In genomic region chr19:313169-313987, GRCh38 we compare ENCODE assay signal across 31 cellular contexts. TPM values are rescaled to one million over a fixed set of nuclear protein-coding genes. Genes with fewer than 3 reads are reported as not detected.
DNase-seq lines count a peak whose midpoint lies in the region; ATAC-seq and TF ChIP-seq lines count a peak whose summit lies in the region.
"Had no signal": no experiment of that assay in that cellular context is flagged by ENCODE, and none has a peak within 500 bp of the region (broad histone marks: within the 10 kb centered on the region; RNA-seq: fewer than 3 reads in every experiment).

No MANE protein-coding gene starts in this region.

- CTCF ChIA-PET in HEK293 (lab: Yijun Ruan, JAX): interaction anchor here (1.6 kb wide), 1 partner anchor 18 kb away, joined by 11 read pairs; no protein-coding TSS in a partner anchor

- H3K4me1 ChIP-seq in HEK293 (ENCODE audit: control insufficient read depth, insufficient read depth, low read length) (no peaks in the 10 kb centered on the region), sigmoid colon (no peaks in the 10 kb centered on the region)
- H3K4me1 ChIP-seq: BE2C, pancreas had no signal

- H3K9me3 ChIP-seq in HEK293 (ENCODE audit: control insufficient read depth, insufficient read depth, low read depth, low read length) (no peaks in the 10 kb centered on the region), sigmoid colon (peaks cover 0 to 3% (median 0%) of the 10 kb centered on the region in 4 donors)
- H3K9me3 ChIP-seq: BE2C, mucosa of descending colon, pancreas, thoracic aorta had no signal

- ATAC-seq in HG03442 (IDR thresholded peaks at IDR 0.05; ENCODE audit: unreplicated experiment): no peak
- ATAC-seq: activated T-cell treated with anti-CD3 and anti-CD28 coated beads, Interleukin-2, amount 50 U/mL, for 72 hours; mucosa of descending colon; natural killer cell; pancreas; stimulated activated naive CD8-positive, alpha-beta T cell treated with anti-CD3 and anti-CD28 coated beads, Interleukin-15, Interleukin-2, amounts not matched to agents 100 U/mL and 50 U/mL, for 24 hours had no signal

- H3K4me3 ChIP-seq in HEK293 (ENCODE audit: low read depth, low read length): no peak overlapping the region
- H3K4me3 ChIP-seq in sigmoid colon: no peak overlapping the region
- H3K4me3 ChIP-seq: mucosa of descending colon, pancreas, smooth muscle cell, thoracic aorta had no signal

- TF ChIP-seq CTCF in HEK293 (tag by site-specific recombination; IDR thresholded peaks at IDR 0.05) (no peak), sigmoid colon (IDR thresholded peaks at IDR 0.05) (no peak)

- intact Hi-C loops in sigmoid colon (cut with DNase I): no loop called here

- DNase-seq in dermis blood vessel endothelial cell: peak; percentile 50
- DNase-seq in left kidney (ENCODE audit: low read depth, low spot score): peak; percentile 39
- peak; percentile 66 for DNase-seq in sigmoid colon
- DNase-seq in activated T-cell treated with anti-CD3 and anti-CD28 coated beads, Interleukin-2, amount 50 U/mL, for 1 hour: no peak
- DNase-seq in nucleus accumbens (lab: John Stamatoyannopoulos, UW): no peak
- DNase-seq: ACHN; activated CD4-positive, alpha-beta T cell treated with anti-CD3 and anti-CD28 coated beads, Interleukin-2, amount 50 U/mL, for 48 hours; activated naive CD4-positive, alpha-beta T cell treated with anti-CD3 and anti-CD28 coated beads, Interleukin-2, amount 50 U/mL, for 16 hours; activated T-cell treated with anti-CD3 and anti-CD28 coated beads, Interleukin-2, amount 50 U/mL, for 72 hours; amygdala; BE2C; brain microvascular endothelial cell; effector CD4-positive, alpha-beta T cell; EL; KBM-7; mammary epithelial cell; natural killer cell; NCI-H1105; NCI-H187 treated with DMSO at 0.1 percent for 48 hours; NCI-H2171 treated with DMSO at 0.1 percent for 48 hours; NCI-H510A; retina; stimulated activated CD4-positive, alpha-beta T cell treated with anti-CD3 and anti-CD28 coated beads, Interleukin-1b, Interleukin-23, amount 100 ng/mL, for 48 hours; stimulated activated naive CD8-positive, alpha-beta T cell treated with anti-CD3 and anti-CD28 coated beads, Interleukin-15, Interleukin-2, amounts not matched to agents 100 U/mL and 50 U/mL, for 24 hours had no signal

- H3K27ac ChIP-seq in HEK293 (ENCODE audit: extremely low read depth, low read depth, low read length): no peak overlapping the region
- H3K27ac ChIP-seq in sigmoid colon: no peak overlapping the region
- H3K27ac ChIP-seq: brain microvascular endothelial cell, epithelial cell of prostate, pancreas, thoracic aorta had no signal

- WGBS in sigmoid colon, 2 donors: 83 to 88% methylated on average over 23 of the region's 23 CpGs

- POLR2A ChIA-PET in HEK293 (lab: Yijun Ruan, JAX): no interaction called here

- no peak for TF ChIP-seq POLR2A in sigmoid colon (IDR thresholded peaks at IDR 0.05)

- no peak for TF ChIP-seq EP300 in sigmoid colon (IDR thresholded peaks at IDR 0.05)

- no peaks in the 10 kb centered on the region for H3K27me3 ChIP-seq in sigmoid colon
- H3K27me3 ChIP-seq: BE2C, brain microvascular endothelial cell, pancreas had no signal

- H3K36me3 ChIP-seq in HEK293 (ENCODE audit: control insufficient read depth in 2 of 2, insufficient read depth in 1 of 2, low read length in 2 of 2) (peaks cover 13 to 82% of the 10 kb centered on the region in 2 experiments; a peak in 2 of 3 replicates), sigmoid colon (peaks cover 4 to 68% (median 21%) of the 10 kb centered on the region in 4 donors)

TF ChIP-seq in HEK293, 187 proteins besides CTCF, POLR2A, EP300 and RAD21:
- TF ChIP-seq ZFHX2 (tag by site-specific recombination; conservative IDR thresholded peaks at IDR 0.05) (peak; percentile 75), ZSCAN4 (tag by site-specific recombination; IDR thresholded peaks at IDR 0.05) (no peak), ZNF16 (tag by site-specific recombination; IDR thresholded peaks at IDR 0.05; ENCODE audit: low read depth) (no peak)

RNA-seq across cellular contexts. Expression of gene PLPP2, which starts 22.2 kb away (rescaled TPM):
- total RNA-seq in dermis blood vessel endothelial cell: 14.3 and 25.8 TPM in 2 replicates
- total RNA-seq in sigmoid colon: 1 to 10 TPM; 1.6 to 3.6 (median 2.3) TPM
- polyA plus RNA-seq in sigmoid colon: 100 to 1,000 TPM in 1 of 3 donors, 10 to 100 TPM in 2; 22.2 to 111 (median 29.6) TPM

RNA-seq across cellular contexts. Expression of gene MIER2, which starts 31.2 kb away (rescaled TPM):
- total RNA-seq in dermis blood vessel endothelial cell (16.5 and 29.0 TPM in 2 replicates), sigmoid colon (10 to 100 TPM; 11.4 to 31.9 (median 13.0) TPM)
- 10 to 100 TPM in 1 of 3 donors, 1 to 10 TPM in 2; 6.6 to 15.5 (median 7.4) TPM for polyA plus RNA-seq in sigmoid colon

Comparison
In these comparisons a context has a peak if more than half of its experiments do, and no peak if none do; other contexts are left out.
1. DNase-seq: peak in dermis blood vessel endothelial cell (single experiment), left kidney (single experiment) and sigmoid colon (single experiment); none in activated T-cell treated with anti-CD3 and anti-CD28 coated beads, Interleukin-2, amount 50 U/mL, for 1 hour (single experiment) and nucleus accumbens (0 of 56).